ENCODE assay signal across 14 cellular contexts in genomic region chr16:50373780-50374179, GRCh38. TPM values are rescaled to one million over a fixed set of nuclear protein-coding genes. Genes with fewer than 3 reads are reported as not detected.
DNase-seq lines count a peak whose midpoint lies in the region; ATAC-seq, FAIRE-seq and TF ChIP-seq lines count a peak whose summit lies in the region.
"Had no signal": no experiment of that assay in that cellular context is flagged by ENCODE, and none has a peak within 500 bp of the region (broad histone marks: within the 10 kb centered on the region; RNA-seq: fewer than 3 reads in every experiment).

No MANE protein-coding gene starts in this region.

- H3K9me3 ChIP-seq in H1 (ENCODE audit: insufficient read depth in 2 of 2, low read depth in 1 of 2, low read length in 1 of 2): no peaks in the 10 kb centered on the region
- peaks cover 0 to 4% of the 10 kb centered on the region in 2 donors for H3K9me3 ChIP-seq in neuronal stem cell (replicated peaks in 1 of 2; ENCODE audit: control insufficient read depth in 2 of 2, insufficient read depth in 1 of 2, low read depth in 1 of 2, low read length in 2 of 2)
- no peaks in the 10 kb centered on the region for H3K9me3 ChIP-seq in stomach smooth muscle (ENCODE audit: control insufficient read depth in 2 of 2, low read length in 2 of 2)
- H3K9me3 ChIP-seq in H9 (ENCODE audit: control insufficient read depth, low read depth, low read length): no peaks in the 10 kb centered on the region
- no peaks in the 10 kb centered on the region for H3K9me3 ChIP-seq in pancreas
- H3K9me3 ChIP-seq: Caco-2 had no signal

- H3K27ac ChIP-seq in H1 (ENCODE audit: low read depth, low read length) (no peak overlapping the region), neuronal stem cell (replicated peaks; ENCODE audit: low read length) (no peak overlapping the region), stomach smooth muscle (ENCODE audit: low read length) (peak overlapping the region; percentile 88), H9 (ENCODE audit: insufficient read length, low read depth, low read length) (no peak overlapping the region), pancreas (no peak overlapping the region)
- H3K27ac ChIP-seq: PC-9 had no signal

- no peak for DNase-seq in H1 (ENCODE audit: low read depth in 1 of 2, low spot score in 2 of 2)
- DNase-seq in neuronal stem cell (ENCODE audit: low spot score): no peak
- no peak for DNase-seq in hippocampal formation (lab: John Stamatoyannopoulos, UW)
- DNase-seq in H9: no peak
- no peak for DNase-seq in pancreas
- DNase-seq: ACHN, Caco-2, NCI-H1092, NCI-H2081, NCI-H82 had no signal

- 94% methylated on average over 9 of the region's 9 CpGs; no CpG with 5 or more reads in 1 of the 2 experiments for WGBS in H1 (ENCODE audit: extremely low coverage in 1 of 2, insufficient coverage in 1 of 2, insufficient read length in 1 of 2, insufficient replicate concordance in 2 of 2, low coverage in 1 of 2, low lambda C conversion rate in 2 of 2, missing lambda C conversion rate in 1 of 2), 2 experiments
- no CpG with 5 or more reads among the region's 9 CpGs for WGBS in neuronal stem cell (ENCODE audit: extremely low coverage in 2 of 2, insufficient read length in 2 of 2, insufficient replicate concordance in 1 of 2), 2 donors
- WGBS in H9 (ENCODE audit: extremely low coverage, insufficient read length, low lambda C conversion rate): no CpG with 5 or more reads among the region's 9 CpGs
- 77 to 88% methylated on average over 9 of the region's 9 CpGs for WGBS in pancreas, 2 donors

- H3K9me3 Mint-ChIP-seq in activated T-helper 17 cell treated with anti-CD3 and anti-CD28 coated beads, Interleukin-2, amount 50 U/mL, for 72 hours: no peaks in the 10 kb centered on the region
- no peaks in the 10 kb centered on the region for H3K9me3 Mint-ChIP-seq in H9

- H2BK12ac ChIP-seq in H1 (ENCODE audit: low read depth, low read length) (no peak overlapping the region), neuronal stem cell (ENCODE audit: low read length) (no peak overlapping the region), H9 (ENCODE audit: insufficient read length, low read depth, low read length) (no peak overlapping the region)

- H2AK5ac ChIP-seq in H1 (ENCODE audit: low read depth, low read length): peak overlapping the region; percentile 24; the same call in 1 of the 2 replicates
- peak overlapping the region; percentile 49 for H2AK5ac ChIP-seq in neuronal stem cell (ENCODE audit: low read depth, low read length)
- no peak overlapping the region for H2AK5ac ChIP-seq in H9 (ENCODE audit: insufficient read length, low read length)

- no peak overlapping the region for H3K4me3 ChIP-seq in H1 (ENCODE audit: extremely low read depth in 1 of 4, insufficient read depth in 2 of 4, low read depth in 3 of 4, low read length in 4 of 4)
- no peak overlapping the region for H3K4me3 ChIP-seq in neuronal stem cell (ENCODE audit: low read length in 2 of 2)
- no peak overlapping the region for H3K4me3 ChIP-seq in stomach smooth muscle (ENCODE audit: low read length in 2 of 2)
- no peak overlapping the region for H3K4me3 ChIP-seq in pancreas
- H3K4me3 ChIP-seq: PC-9 had no signal

- no peak for TF ChIP-seq EP300 in H1 (IDR thresholded peaks at IDR 0.05; ENCODE audit: borderline replicate concordance in 1 of 2, low read depth in 2 of 2, low read length in 2 of 2)

- H3K36me3 ChIP-seq in H1 (ENCODE audit: control insufficient read depth in 2 of 4, insufficient read depth in 4 of 4, low read length in 3 of 4) (no peaks in the 10 kb centered on the region), neuronal stem cell (replicated peaks in 1 of 2; ENCODE audit: control insufficient read depth in 2 of 2, insufficient read depth in 2 of 2, low read length in 2 of 2) (no peaks in the 10 kb centered on the region), stomach smooth muscle (ENCODE audit: control insufficient read depth in 2 of 2, insufficient read depth in 2 of 2, low read length in 2 of 2) (no peaks in the 10 kb centered on the region), pancreas (no peaks in the 10 kb centered on the region)

- peak overlapping the region; percentile 34 for H3K27ac Mint-ChIP-seq in activated T-helper 17 cell treated with anti-CD3 and anti-CD28 coated beads, Interleukin-2, amount 50 U/mL, for 72 hours
- no peak overlapping the region for H3K27ac Mint-ChIP-seq in H9

- no peak overlapping the region for H2AFZ ChIP-seq in H1 (ENCODE audit: low read length)
- no peak overlapping the region for H2AFZ ChIP-seq in neuronal stem cell (ENCODE audit: low read length)
- no peak overlapping the region for H2AFZ ChIP-seq in H9 (ENCODE audit: low read length)
- H2AFZ ChIP-seq: PC-9 had no signal

- H3K4ac ChIP-seq in H1 (replicated peaks; ENCODE audit: insufficient read length, low read depth, low read length) (no peak overlapping the region), neuronal stem cell (ENCODE audit: low read length) (no peak overlapping the region), H9 (ENCODE audit: low read depth, low read length) (no peak overlapping the region)

- H3K56ac ChIP-seq in H1 (replicated peaks; ENCODE audit: insufficient read length, low read depth, low read length): no peak overlapping the region
- no peak overlapping the region for H3K56ac ChIP-seq in H9 (ENCODE audit: insufficient read length, low read depth, low read length)

- H3K36me3 Mint-ChIP-seq in activated T-helper 17 cell treated with anti-CD3 and anti-CD28 coated beads, Interleukin-2, amount 50 U/mL, for 72 hours (ENCODE audit: low read depth): peaks cover 5% of the 10 kb centered on the region
- no peaks in the 10 kb centered on the region for H3K36me3 Mint-ChIP-seq in H9 (ENCODE audit: insufficient read depth in 1 of 3, low read depth in 3 of 3)

- H4K91ac ChIP-seq in H1 (replicated peaks; ENCODE audit: insufficient read length, low read length): no peak overlapping the region
- no peak overlapping the region for H4K91ac ChIP-seq in neuronal stem cell (ENCODE audit: low read depth, low read length, poor library complexity)
- no peak overlapping the region for H4K91ac ChIP-seq in H9 (ENCODE audit: insufficient read length, low read depth, low read length)

- H3K4me3 Mint-ChIP-seq in activated T-helper 17 cell treated with anti-CD3 and anti-CD28 coated beads, Interleukin-2, amount 50 U/mL, for 72 hours: no peak overlapping the region
- no peak overlapping the region for H3K4me3 Mint-ChIP-seq in H9

- H3K79me1 ChIP-seq in H1 (ENCODE audit: low read depth, low read length) (no peaks in the 10 kb centered on the region), neuronal stem cell (ENCODE audit: low read depth, low read length) (no peaks in the 10 kb centered on the region), H9 (ENCODE audit: insufficient read depth, low read depth, low read length, poor library complexity, severe bottlenecking) (no peaks in the 10 kb centered on the region)

- no peak overlapping the region for H3T11ph ChIP-seq in H9 (ENCODE audit: low read length)

- no peak for ATAC-seq in activated T-helper 17 cell treated with anti-CD3 and anti-CD28 coated beads, Interleukin-2, amount 50 U/mL, for 72 hours (replicated peaks)
- no peak for ATAC-seq in pancreas

- TF ChIP-seq POLR2A in H1 (IDR thresholded peaks at IDR 0.05; ENCODE audit: control extremely low read depth in 1 of 2, low read depth in 2 of 2, low read length in 2 of 2): no peak

- H3K18ac ChIP-seq in H1 (ENCODE audit: extremely low read depth, low read length) (no peak overlapping the region), neuronal stem cell (ENCODE audit: low read length) (no peak overlapping the region), H9 (ENCODE audit: insufficient read length, low read depth, low read length) (no peak overlapping the region)

- intact Hi-C loops in pancreas (cut with DNase I): loop anchor here in 1 of 3 donors (10.0 kb wide), 1 partner anchor 271 kb away; no protein-coding TSS in a partner anchor

- peaks cover 6% of the 10 kb centered on the region for H3K4me1 Mint-ChIP-seq in activated T-helper 17 cell treated with anti-CD3 and anti-CD28 coated beads, Interleukin-2, amount 50 U/mL, for 72 hours
- peaks cover 16 to 17% of the 10 kb centered on the region in 2 experiments for H3K4me1 Mint-ChIP-seq in H9

- H2BK15ac ChIP-seq in H1 (ENCODE audit: low read length): peak overlapping the region; percentile 92; the same call in 1 of the 2 replicates
- no peak overlapping the region for H2BK15ac ChIP-seq in neuronal stem cell (ENCODE audit: low read length)
- H2BK15ac ChIP-seq in H9 (ENCODE audit: low read depth, low read length): no peak overlapping the region

- no peak overlapping the region for H3K14ac ChIP-seq in H1 (ENCODE audit: insufficient read length)
- no peak overlapping the region for H3K14ac ChIP-seq in neuronal stem cell (ENCODE audit: low read length)
- no peak overlapping the region for H3K14ac ChIP-seq in H9 (ENCODE audit: insufficient read depth, low read length)

- H3K4me2 ChIP-seq in H1 (ENCODE audit: insufficient read depth in 1 of 2, low read depth in 2 of 2, low read length in 2 of 2) (no peak overlapping the region), neuronal stem cell (ENCODE audit: insufficient read depth, low read length, poor library complexity, severe bottlenecking) (no peak overlapping the region), H9 (ENCODE audit: insufficient read depth, insufficient read length, low read length) (no peak overlapping the region)
- H3K4me2 ChIP-seq: PC-9 had no signal

- no peak overlapping the region for H3K23ac ChIP-seq in H1 (ENCODE audit: insufficient read length)
- no peak overlapping the region for H3K23ac ChIP-seq in neuronal stem cell (ENCODE audit: low read depth, low read length, poor library complexity)
- no peak overlapping the region for H3K23ac ChIP-seq in H9 (ENCODE audit: insufficient read length, low read depth, low read length)

- H4K5ac ChIP-seq in H1 (ENCODE audit: insufficient read length, low read depth, low read length): no peak overlapping the region
- H4K5ac ChIP-seq in H9 (ENCODE audit: insufficient read length, low read depth, low read length): no peak overlapping the region

- H4K20me1 ChIP-seq in H1 (replicated peaks in 1 of 2; ENCODE audit: control insufficient read depth in 1 of 2, insufficient read depth in 2 of 2, low read length in 2 of 2) (no peaks in the 10 kb centered on the region), H9 (ENCODE audit: control insufficient read depth, insufficient read depth, insufficient read length) (no peaks in the 10 kb centered on the region)

- peaks cover 12% of the 10 kb centered on the region for H3K27me3 Mint-ChIP-seq in activated T-helper 17 cell treated with anti-CD3 and anti-CD28 coated beads, Interleukin-2, amount 50 U/mL, for 72 hours
- peaks cover 15% of the 10 kb centered on the region for H3K27me3 Mint-ChIP-seq in H9 (ENCODE audit: low read depth)

- H2BK20ac ChIP-seq in H1 (ENCODE audit: low read length) (0 out of 2 replicates have a peak overlapping the region, but pooled peaks have one; percentile 25), H9 (ENCODE audit: low read depth, low read length, poor library complexity, severe bottlenecking) (no peak overlapping the region)

- H3K4me1 ChIP-seq in H1 (replicated peaks in 1 of 4; ENCODE audit: control insufficient read depth in 3 of 4, insufficient read depth in 4 of 4, low read length in 3 of 4): no peaks in the 10 kb centered on the region; a peak in 1 of 7 replicates
- peaks cover 2 to 3% of the 10 kb centered on the region in 2 donors for H3K4me1 ChIP-seq in neuronal stem cell (ENCODE audit: control insufficient read depth in 2 of 2, insufficient read depth in 1 of 2, low read depth in 1 of 2, low read length in 2 of 2)
- H3K4me1 ChIP-seq in stomach smooth muscle (ENCODE audit: control insufficient read depth, insufficient read depth, low read length): peaks cover 23% of the 10 kb centered on the region
- no peaks in the 10 kb centered on the region; the same call in 1 of the 2 replicates for H3K4me1 ChIP-seq in H9 (ENCODE audit: insufficient read depth, low read length)
- H3K4me1 ChIP-seq in pancreas: peaks cover 0 to 5% (median 0%) of the 10 kb centered on the region in 3 donors

- H3K27me3 ChIP-seq in H1 (replicated peaks in 1 of 4; ENCODE audit: control insufficient read depth in 3 of 4, extremely low read depth in 1 of 4, insufficient read depth in 3 of 4, low read length in 3 of 4): no peaks in the 10 kb centered on the region
- H3K27me3 ChIP-seq in neuronal stem cell (ENCODE audit: control insufficient read depth in 3 of 3, insufficient read depth in 3 of 3, low read depth in 1 of 3, low read length in 3 of 3): peaks cover 0 to 7% (median 0%) of the 10 kb centered on the region in 3 experiments
- H3K27me3 ChIP-seq in stomach smooth muscle (ENCODE audit: control insufficient read depth in 1 of 2, insufficient read depth in 2 of 2, low read length in 2 of 2): no peaks in the 10 kb centered on the region
- no peaks in the 10 kb centered on the region for H3K27me3 ChIP-seq in H9 (ENCODE audit: insufficient read depth, low read length)
- no peaks in the 10 kb centered on the region for H3K27me3 ChIP-seq in pancreas

- H2BK120ac ChIP-seq in H1 (replicated peaks; ENCODE audit: low read depth, low read length): no peak overlapping the region
- H2BK120ac ChIP-seq in neuronal stem cell (ENCODE audit: low read depth, low read length): no peak overlapping the region
- no peak overlapping the region for H2BK120ac ChIP-seq in H9 (ENCODE audit: low read depth, low read length, poor library complexity, severe bottlenecking)

- H3K9ac ChIP-seq in H1 (replicated peaks in 1 of 4; ENCODE audit: extremely low read depth in 1 of 4, low read depth in 3 of 4, low read length in 3 of 4) (no peak overlapping the region), neuronal stem cell (ENCODE audit: low read depth, low read length, poor library complexity) (no peak overlapping the region), stomach smooth muscle (ENCODE audit: low read length in 2 of 2) (no peak overlapping the region), H9 (ENCODE audit: extremely low read depth, insufficient read length, low read length) (no peak overlapping the region)

- FAIRE-seq in H1 (lab: Jason Lieb, UNC) (no peak), pancreas (lab: Jason Lieb, UNC) (no peak)
- FAIRE-seq: GM19239 had no signal

- H3K23me2 ChIP-seq in H1 (ENCODE audit: low read depth, low read length) (peaks cover 4% of the 10 kb centered on the region; the same call in 1 of the 2 replicates), H9 (ENCODE audit: insufficient read length, low read depth, low read length, poor library complexity, severe bottlenecking) (no peaks in the 10 kb centered on the region)

- CTCF ChIA-PET in H1 (lab: Charles Lee; ENCODE audit: partially characterized antibody): interaction anchor here (1.0 to 6.6 kb wide), 11 partner anchors 9 to 351 kb away, joined by 3 to 31 read pairs (median 7); no protein-coding TSS in a partner anchor

- TF ChIP-seq CTCF in H1 (IDR thresholded peaks at IDR 0.05; ENCODE audit: control extremely low read depth in 1 of 3, insufficient read depth in 1 of 3, low read depth in 1 of 3, low read length in 3 of 3) (no peak), H9 (conservative IDR thresholded peaks at IDR 0.05) (no peak), pancreas (IDR thresholded peaks at IDR 0.05) (no peak)

- H4K8ac ChIP-seq in H1 (ENCODE audit: extremely low read depth, insufficient read depth, low read length) (no peak overlapping the region), neuronal stem cell (ENCODE audit: low read depth, low read length) (no peak overlapping the region), H9 (replicated peaks; ENCODE audit: insufficient read length, low read depth, low read length) (no peak overlapping the region)

- 0 out of 2 replicates have a peak overlapping the region, but pooled peaks have one; percentile 35 for H2BK5ac ChIP-seq in H1 (ENCODE audit: low read depth, low read length)
- peak overlapping the region; percentile 27 for H2BK5ac ChIP-seq in neuronal stem cell (ENCODE audit: low read length)
- no peak overlapping the region for H2BK5ac ChIP-seq in H9 (ENCODE audit: insufficient read length, low read length)

- H3K79me2 ChIP-seq in H1 (ENCODE audit: control insufficient read depth in 1 of 2, insufficient read depth in 2 of 2, low read length in 2 of 2): no peaks in the 10 kb centered on the region
- no peaks in the 10 kb centered on the region for H3K79me2 ChIP-seq in H9 (ENCODE audit: insufficient read depth, low read length)

- no peak for TF ChIP-seq RAD21 in H1 (IDR thresholded peaks at IDR 0.05 in 1 of 2, conservative IDR thresholded peaks at IDR 0.05 in 1 of 2; ENCODE audit: low read depth in 2 of 2, low read length in 2 of 2)

- POLR2A ChIA-PET in H1 (lab: Charles Lee; ENCODE audit: partially characterized antibody): no interaction called here

RNA-seq across cellular contexts. Expression of gene BRD7, which starts 5.0 kb away (rescaled TPM):
- 10 to 100 TPM; 53.5 to 63.9 TPM for total RNA-seq in activated T-helper 17 cell treated with anti-CD3 and anti-CD28 coated beads, Interleukin-2, amount 50 U/mL, for 72 hours
- total RNA-seq in H1 (2021; fragmentation: NEBNext Ultra II Directional; extraction: Animal tissue kit (Norgen Biotek cat#: 25700)): 119 and 120 TPM in 2 replicates
- polyA plus RNA-seq in H1 (2011; rRNA removed) (27.7 and 42.5 TPM in 2 replicates), pancreas (10 to 100 TPM; 23.4 to 34.2 TPM)
- 45.8 TPM for polyA plus RNA-seq in H1 (2011; cell fraction: cytosol; rRNA removed)
- polyA plus RNA-seq in H1 (2011; cell fraction: nucleus; rRNA removed): 101 TPM
- polyA plus RNA-seq in H1 (2012, experiment 1 of 2): 76.6 to 117 TPM (median 91.0 TPM) in 4 replicates
- polyA plus RNA-seq in H1 (2012, experiment 2 of 2): 11.0 TPM
- polyA plus RNA-seq in H1 (2013, experiment 1 of 2): 160 TPM
- 158 TPM for polyA plus RNA-seq in H1 (2013, experiment 2 of 2)
- polyA minus RNA-seq in H1 (2011; rRNA and poly(A)+ RNA removed): 69.2 and 75.1 TPM in 2 replicates
- polyA minus RNA-seq in H1 (2011; cell fraction: cytosol; rRNA and poly(A)+ RNA removed): 31.0 TPM
- 169 TPM for polyA minus RNA-seq in H1 (2011; cell fraction: nucleus; rRNA and poly(A)+ RNA removed)
- polyA plus RNA-seq in neuronal stem cell (2013, experiment 1 of 2): 185 TPM
- 195 TPM for polyA plus RNA-seq in neuronal stem cell (2013, experiment 2 of 2)
- total RNA-seq in H9 (2021) (107 and 112 TPM in 2 replicates), pancreas (10 to 100 TPM; 25.4 to 40.4 (median 32.4) TPM)
